ENCODE assay signal across 19 cellular contexts in genomic region chr2:174623106-174623680, GRCh38. TPM values are rescaled to one million over a fixed set of nuclear protein-coding genes. Genes with fewer than 3 reads are reported as not detected.
DNase-seq lines count a peak whose midpoint lies in the region; ATAC-seq and FAIRE-seq lines count a peak whose summit lies in the region.
"Had no signal": no experiment of that assay in that cellular context is flagged by ENCODE, and none has a peak within 500 bp of the region (broad histone marks: within the 10 kb centered on the region; RNA-seq: fewer than 3 reads in every experiment).

No MANE protein-coding gene starts in this region.

- no peak overlapping the region for H3K27ac Mint-ChIP-seq in activated CD4-positive, alpha-beta T cell treated with anti-CD3 and anti-CD28 coated beads for 36 hours
- peak overlapping the region; percentile 76 for H3K27ac Mint-ChIP-seq in memory B cell

- peaks cover 66% of the 10 kb centered on the region for H3K4me1 Mint-ChIP-seq in activated CD4-positive, alpha-beta T cell treated with anti-CD3 and anti-CD28 coated beads for 36 hours
- peaks cover 47% of the 10 kb centered on the region for H3K4me1 Mint-ChIP-seq in memory B cell

- no peaks in the 10 kb centered on the region for H3K9me3 Mint-ChIP-seq in activated CD4-positive, alpha-beta T cell treated with anti-CD3 and anti-CD28 coated beads for 36 hours (ENCODE audit: low read depth)
- no peaks in the 10 kb centered on the region for H3K9me3 Mint-ChIP-seq in memory B cell

- no peak overlapping the region for H3K4me3 Mint-ChIP-seq in activated CD4-positive, alpha-beta T cell treated with anti-CD3 and anti-CD28 coated beads for 36 hours
- H3K4me3 Mint-ChIP-seq in memory B cell, result no peak overlapping the region

- peak; percentile 71 for FAIRE-seq in GM18507 (lab: Jason Lieb, UNC)

- no peak for DNase-seq in activated CD4-positive, alpha-beta T cell treated with anti-CD3 and anti-CD28 coated beads for 36 hours
- DNase-seq in activated CD4-positive, alpha-beta T cell treated with anti-CD3 and anti-CD28 coated beads for 4 hours, result no peak
- DNase-seq in GM18507 (ENCODE audit: extremely low spot score, insufficient read length, low read depth) (no peak), memory B cell (ENCODE audit: low spot score in 2 of 2) (no peak), GDM1 (lab: John Stamatoyannopoulos, UW) (no peak), posterior vena cava (ENCODE audit: low spot score) (no peak), NCI-H1417 treated with DMSO at 0.1 percent for 48 hours (lab: John Stamatoyannopoulos, UW) (no peak)
- DNase-seq: 8988T; activated CD4-positive, CD25-positive, alpha-beta regulatory T cell treated with anti-CD3 and anti-CD28 coated beads, Interleukin-2, amount 50 U/mL, for 72 hours; activated effector memory CD4-positive, alpha-beta T cell treated with Interleukin-2 at 50 U/mL for 16 hours; brain microvascular endothelial cell; Caco-2; hypothalamus; left cardiac atrium; MG63; NCI-H82; retina; upper lobe of left lung had no signal

- intact Hi-C loops in activated CD4-positive, alpha-beta T cell treated with anti-CD3 and anti-CD28 coated beads for 36 hours (cut with DNase I, micrococcal nuclease), result no loop called here
- intact Hi-C loops in posterior vena cava (cut with DNase I), result no loop called here

- peak; percentile 45 for ATAC-seq in activated CD4-positive, alpha-beta T cell treated with anti-CD3 and anti-CD28 coated beads for 36 hours
- ATAC-seq in HG03378 (IDR thresholded peaks at IDR 0.05; ENCODE audit: unreplicated experiment), result peak; percentile 25
- no peak for ATAC-seq in memory B cell (ENCODE audit: low read depth)
- ATAC-seq: left cardiac atrium had no signal

- CTCF ChIA-PET in activated CD4-positive, alpha-beta T cell treated with anti-CD3 and anti-CD28 coated beads for 36 hours (lab: Charles Lee), result interaction anchor here (0.9 to 1.4 kb wide), 6 partner anchors 7 to 28 kb away, joined by 3 to 4 read pairs (median 4); no protein-coding TSS in a partner anchor

- no peaks in the 10 kb centered on the region for H3K27me3 Mint-ChIP-seq in activated CD4-positive, alpha-beta T cell treated with anti-CD3 and anti-CD28 coated beads for 36 hours
- H3K27me3 Mint-ChIP-seq in memory B cell, result no peaks in the 10 kb centered on the region

- POLR2A ChIA-PET in activated CD4-positive, alpha-beta T cell treated with anti-CD3 and anti-CD28 coated beads for 36 hours (lab: Charles Lee), result no interaction called here

- peaks cover 45% of the 10 kb centered on the region for H3K36me3 Mint-ChIP-seq in activated CD4-positive, alpha-beta T cell treated with anti-CD3 and anti-CD28 coated beads for 36 hours (ENCODE audit: low read depth)
- H3K36me3 Mint-ChIP-seq in memory B cell, result peaks cover 19% of the 10 kb centered on the region

RNA-seq across cellular contexts. Expression of gene WIPF1, which starts 25.6 kb away (rescaled TPM):
- 100 to 1,000 TPM; 161 to 188 TPM for total RNA-seq in activated CD4-positive, alpha-beta T cell treated with anti-CD3 and anti-CD28 coated beads for 36 hours
- total RNA-seq in posterior vena cava, result 10 to 100 TPM; 59.9 to 65.1 TPM
